ENCODE assay signal across 1 cellular context in genomic region chr18:57649536-57650495, GRCh38.
TF ChIP-seq lines count a peak whose summit lies in the region.

No MANE protein-coding gene starts in this region.

TF ChIP-seq in HCT116, 20 proteins besides CTCF, POLR2A, EP300 and RAD21:
- TF ChIP-seq REST (IDR thresholded peaks at IDR 0.05; ENCODE audit: low read depth), result no peak
- no peak for TF ChIP-seq EGR1 (IDR thresholded peaks at IDR 0.05; ENCODE audit: low read depth)
- peak; percentile 37 for TF ChIP-seq FOSL1 (IDR thresholded peaks at IDR 0.05; ENCODE audit: low read depth)
- no peak for TF ChIP-seq ATF3 (IDR thresholded peaks at IDR 0.05)
- peak; percentile 73 for TF ChIP-seq CEBPB (IDR thresholded peaks at IDR 0.05; ENCODE audit: low read depth)
